Comparison of ENCODE assay signal across 8 cellular contexts in the genomic region with DNA sequence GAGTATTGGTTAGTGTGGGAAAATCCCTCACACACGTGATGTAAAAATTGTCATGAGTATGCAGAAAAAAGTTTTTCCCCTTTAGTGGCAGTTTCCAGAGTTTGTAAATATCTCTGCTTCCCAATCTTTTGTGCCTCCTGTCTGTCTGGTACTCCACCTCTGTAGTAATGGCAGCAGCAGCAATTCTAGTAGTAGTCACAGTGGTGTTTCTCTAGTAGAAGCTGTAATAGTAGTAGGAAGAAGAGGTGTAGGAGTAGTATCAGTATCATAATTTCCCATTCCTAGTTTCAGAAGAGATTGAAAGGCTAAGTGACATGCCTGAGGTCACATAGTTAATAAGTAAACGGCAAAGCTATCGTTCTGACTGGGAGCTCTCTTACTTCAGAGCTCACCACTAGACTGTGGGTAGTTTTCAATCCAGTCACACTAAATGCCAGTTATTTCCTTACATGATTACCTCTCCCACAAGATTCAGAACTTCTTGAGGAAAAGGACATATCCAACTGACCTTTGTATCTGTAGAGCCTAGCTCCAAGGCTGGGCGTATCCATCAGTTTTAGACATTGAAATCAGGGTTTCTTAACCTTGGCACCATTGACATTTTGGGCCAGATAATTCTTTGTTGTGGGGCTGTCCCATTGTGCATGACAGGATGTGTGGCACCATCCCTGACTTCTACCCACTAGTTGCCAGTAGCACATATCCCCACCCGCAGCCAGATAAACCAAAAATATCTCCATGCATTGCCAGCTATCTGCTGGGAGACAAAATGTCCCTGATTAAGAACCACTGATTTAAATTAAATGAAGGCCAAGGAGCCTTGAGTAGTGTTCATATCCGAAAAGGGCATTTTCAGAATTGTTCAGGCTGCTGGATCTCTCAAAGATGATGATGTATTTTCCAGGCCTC.
DNase-seq lines count a peak whose midpoint lies in the region; ATAC-seq, FAIRE-seq and TF ChIP-seq lines count a peak whose summit lies in the region.

No MANE protein-coding gene starts in this region.

- H3K36me3 ChIP-seq in right atrium auricular region, result no peaks in the 10 kb centered on the region
- H3K36me3 ChIP-seq in GM12878 (ENCODE audit: control insufficient read depth in 2 of 2, insufficient read depth in 2 of 2, low read length in 1 of 2), result no peaks in the 10 kb centered on the region
- H3K36me3 ChIP-seq in neuronal stem cell (replicated peaks in 1 of 2; ENCODE audit: control insufficient read depth in 2 of 2, insufficient read depth in 2 of 2, low read length in 2 of 2), result no peaks in the 10 kb centered on the region

- 15% methylated on average over 6 of the region's 6 CpGs for WGBS in GM12878 (ENCODE audit: insufficient coverage, insufficient replicate concordance, low lambda C conversion rate, missing lambda C conversion rate)
- no CpG with 5 or more reads among the region's 6 CpGs for WGBS in neuronal stem cell (ENCODE audit: extremely low coverage in 2 of 2, insufficient read length in 2 of 2, insufficient replicate concordance in 1 of 2), 2 donors

- intact Hi-C loops in left ventricle myocardium superior (cut with micrococcal nuclease), result no loop called here
- intact Hi-C loops in GM12878 (cut with micrococcal nuclease; ENCODE audit: unreplicated experiment), result loop anchor here (5.0 to 10.0 kb wide), 2 partner anchors 265 to 688 kb away; no protein-coding TSS in a partner anchor

- H3K14ac ChIP-seq in neuronal stem cell (ENCODE audit: low read length), result no peak overlapping the region

- DNase-seq in left ventricle myocardium superior (no peak), right atrium auricular region (ENCODE audit: low spot score) (no peak), GM12878 (ENCODE audit: low read depth, low spot score) (peak; percentile 69), GM03348 (ENCODE audit: low spot score) (no peak), HCEC 1CT (no peak), 8988T (no peak), neuronal stem cell (ENCODE audit: low spot score) (no peak)

- RAD21 ChIA-PET in GM12878 (lab: Charles Lee; ENCODE audit: unreplicated experiment), result interaction anchor here (0.5 to 2.6 kb wide), 10 partner anchors 8 to 420 kb away, joined by 3 to 20 read pairs (median 4); no protein-coding TSS in a partner anchor

- in situ Hi-C loops in GM12878 (cut with MboI), result no loop called here

- H2BK12ac ChIP-seq in neuronal stem cell (ENCODE audit: low read length), result no peak overlapping the region

- TF ChIP-seq CTCF in right atrium auricular region (IDR thresholded peaks at IDR 0.05), result no peak
- no peak for TF ChIP-seq CTCF in GM12878 (IDR thresholded peaks at IDR 0.05 in 2 of 3, conservative IDR thresholded peaks at IDR 0.05 in 1 of 3; ENCODE audit: control insufficient read depth in 2 of 3, extremely low read depth in 1 of 3, insufficient read depth in 1 of 3, low read depth in 3 of 3, low read length in 3 of 3)

- no peak overlapping the region for H4K8ac ChIP-seq in neuronal stem cell (ENCODE audit: low read depth, low read length)

- H2AFZ ChIP-seq in GM12878 (ENCODE audit: control insufficient read depth, low read depth, low read length) (no peak overlapping the region), neuronal stem cell (ENCODE audit: low read length) (no peak overlapping the region)

- no peak overlapping the region for H2BK5ac ChIP-seq in neuronal stem cell (ENCODE audit: low read length)

- H3K9ac ChIP-seq in GM12878 (ENCODE audit: control insufficient read depth, insufficient read depth, low read length) (no peak overlapping the region), neuronal stem cell (ENCODE audit: low read depth, low read length, poor library complexity) (no peak overlapping the region)

- H3K27ac ChIP-seq in right atrium auricular region (peak overlapping the region in 1 of 2 donors; percentile 30), GM12878 (ENCODE audit: control insufficient read depth, insufficient read depth) (peak overlapping the region; percentile 53; the same call in 1 of the 2 replicates), neuronal stem cell (replicated peaks; ENCODE audit: low read length) (no peak overlapping the region)

- H3K27me3 ChIP-seq in right atrium auricular region (no peaks in the 10 kb centered on the region), GM12878 (replicated peaks in 1 of 2; ENCODE audit: control insufficient read depth in 2 of 2, insufficient read depth in 2 of 2, low read length in 1 of 2) (no peaks in the 10 kb centered on the region), neuronal stem cell (ENCODE audit: control insufficient read depth in 3 of 3, insufficient read depth in 3 of 3, low read depth in 1 of 3, low read length in 3 of 3) (no peaks in the 10 kb centered on the region)

- ATAC-seq in left ventricle myocardium superior, result peak; percentile 11
- peak; percentile 94 for ATAC-seq in HG03060 (IDR thresholded peaks at IDR 0.05; ENCODE audit: low read depth, unreplicated experiment)
- peak; percentile 96 for ATAC-seq in GM12878

- no peak overlapping the region for H3K4ac ChIP-seq in neuronal stem cell (ENCODE audit: low read length)

- no peaks in the 10 kb centered on the region for H4K20me1 ChIP-seq in GM12878 (ENCODE audit: control insufficient read depth, insufficient read depth)

- peak; percentile 81 for FAIRE-seq in GM12878 (lab: Jason Lieb, UNC)

- H3K18ac ChIP-seq in neuronal stem cell (ENCODE audit: low read length), result no peak overlapping the region

- H4K91ac ChIP-seq in neuronal stem cell (ENCODE audit: low read depth, low read length, poor library complexity), result no peak overlapping the region

- no peaks in the 10 kb centered on the region for H3K9me3 ChIP-seq in right atrium auricular region
- H3K9me3 ChIP-seq in GM12878 (replicated peaks; ENCODE audit: control insufficient read depth, insufficient read depth, low read length), result no peaks in the 10 kb centered on the region
- H3K9me3 ChIP-seq in neuronal stem cell (replicated peaks in 1 of 2; ENCODE audit: control insufficient read depth in 2 of 2, insufficient read depth in 1 of 2, low read depth in 1 of 2, low read length in 2 of 2), result no peaks in the 10 kb centered on the region

- H2BK15ac ChIP-seq in neuronal stem cell (ENCODE audit: low read length), result no peak overlapping the region

- no peak overlapping the region for H2AK5ac ChIP-seq in neuronal stem cell (ENCODE audit: low read depth, low read length)

- H2BK120ac ChIP-seq in neuronal stem cell (ENCODE audit: low read depth, low read length), result no peak overlapping the region

- no peak for TF ChIP-seq RAD21 in GM12878 (IDR thresholded peaks at IDR 0.05; ENCODE audit: insufficient read depth, low read depth, low read length)

- POLR2A ChIA-PET in GM12878 (lab: Charles Lee), result interaction anchor here (0.8 to 1.7 kb wide), 3 partner anchors 77 to 468 kb away, joined by 3 to 6 read pairs (median 4); no protein-coding TSS in a partner anchor

- TF ChIP-seq EP300 in GM12878 (IDR thresholded peaks at IDR 0.05; ENCODE audit: borderline replicate concordance in 1 of 2, control insufficient read depth in 1 of 2, low read depth in 2 of 2, low read length in 2 of 2), result peak; percentile 83 to 89; a peak in 3 of 4 replicates

- no peaks in the 10 kb centered on the region for H3K79me1 ChIP-seq in neuronal stem cell (ENCODE audit: low read depth, low read length)

- BruUV-seq in GM12878 (replicated peaks; lab: Mats Ljungman, UMichigan), result no TSS peak

- CTCF ChIA-PET in GM12878 (lab: Yijun Ruan, JAX), result interaction anchor here (0.6 to 2.5 kb wide), 3 partner anchors 136 to 1018 kb away, joined by 3 to 10 read pairs (median 4); a partner anchor contains a TSS

- H3K4me3 ChIP-seq in right atrium auricular region (no peak overlapping the region), GM12878 (no peak overlapping the region), neuronal stem cell (ENCODE audit: low read length in 2 of 2) (no peak overlapping the region)

- no peak for TF ChIP-seq POLR2A in GM12878 (IDR thresholded peaks at IDR 0.05; ENCODE audit: low read depth, low read length)

- peaks cover 0 to 14% of the 10 kb centered on the region in 2 donors for H3K4me1 ChIP-seq in right atrium auricular region
- peaks cover 16% of the 10 kb centered on the region for H3K4me1 ChIP-seq in GM12878 (ENCODE audit: control insufficient read depth, insufficient read depth, low read length)
- H3K4me1 ChIP-seq in neuronal stem cell (ENCODE audit: control insufficient read depth in 2 of 2, insufficient read depth in 1 of 2, low read depth in 1 of 2, low read length in 2 of 2), result peaks cover 7 to 11% of the 10 kb centered on the region in 2 donors

- no peak overlapping the region for H3K23ac ChIP-seq in neuronal stem cell (ENCODE audit: low read depth, low read length, poor library complexity)

- H3K79me2 ChIP-seq in GM12878 (ENCODE audit: control insufficient read depth, insufficient read depth, low read length), result no peaks in the 10 kb centered on the region

- SMC1A ChIA-PET in GM12878 (lab: Charles Lee; ENCODE audit: uncharacterized antibody, unreplicated experiment), result interaction anchor here (0.5 to 4.4 kb wide), 15 partner anchors 8 to 266 kb away, joined by 3 to 31 read pairs (median 4); no protein-coding TSS in a partner anchor

- H3K4me2 ChIP-seq in GM12878 (ENCODE audit: control insufficient read depth, insufficient read depth) (peak overlapping the region; percentile 47), neuronal stem cell (ENCODE audit: insufficient read depth, low read length, poor library complexity, severe bottlenecking) (no peak overlapping the region)

TF ChIP-seq in GM12878, 131 proteins besides CTCF, POLR2A, EP300 and RAD21 (continues in another document):
- TF ChIP-seq NBN (IDR thresholded peaks at IDR 0.05) (peak; percentile 92), MEF2B (IDR thresholded peaks at IDR 0.05; ENCODE audit: partially characterized antibody, poor library complexity, severe bottlenecking) (peak; percentile 44)

Comparison
In these comparisons a context has a peak if more than half of its experiments do, and no peak if none do; other contexts are left out.
1. ATAC-seq: peak in every context shown above with its lines; median percentile 96 in GM12878; 94 in HG03060; 11 in left ventricle myocardium superior.